Comparison of ENCODE assay signal across 27 cellular contexts in genomic region chr6:129320892-129321291, GRCh38.
"Had no signal": no experiment of that assay in that cellular context is flagged by ENCODE, and none has a peak within 500 bp of the region (broad histone marks: within the 10 kb centered on the region; RNA-seq: fewer than 3 reads in every experiment).

No MANE protein-coding gene starts in this region.

- H3K4me3 ChIP-seq: body of pancreas, MG63 had no signal

- FAIRE-seq: bronchial epithelial cell had no signal

- ATAC-seq: activated T-cell treated with anti-CD3 and anti-CD28 coated beads, Interleukin-2, amount 50 U/mL, for 72 hours; body of pancreas; T-helper 17 cell had no signal

- H3K27ac Mint-ChIP-seq: activated CD4-positive, alpha-beta memory T cell treated with anti-CD3 and anti-CD28 coated beads for 36 hours; activated CD4-positive, alpha-beta T cell treated with anti-CD3 and anti-CD28 coated beads, Interleukin-2, amount 10 ng/mL, durations not matched to agents 24 days and 14 days; activated naive CD4-positive, alpha-beta T cell treated with anti-CD3 and anti-CD28 coated beads, Interleukin-2, amount 10 ng/mL, durations not matched to agents 7 days and 5 days; activated naive CD8-positive, alpha-beta T cell treated with anti-CD3 and anti-CD28 coated beads, Interleukin-2, amount 10 ng/mL, durations not matched to agents 7 days and 5 days; activated T-cell treated with anti-CD3 and anti-CD28 coated beads, Interleukin-2, amount 50 U/mL, for 72 hours; activated T-helper 2 cell treated with anti-CD3 and anti-CD28 coated beads, Interferon-gamma antibody, Interleukin-2, Interleukin-4, amounts not matched to agents 10 μg/mL and 5 μg/mL and 100 μg/mL, durations not matched to agents 14 hours and 24 hours and 36 hours; T-helper 17 cell had no signal

- H3K9me3 Mint-ChIP-seq: activated CD4-positive, alpha-beta memory T cell treated with anti-CD3 and anti-CD28 coated beads for 36 hours; activated CD4-positive, alpha-beta T cell treated with anti-CD3 and anti-CD28 coated beads, Interleukin-2, amount 10 ng/mL, durations not matched to agents 24 days and 14 days; activated naive CD4-positive, alpha-beta T cell treated with anti-CD3 and anti-CD28 coated beads, Interleukin-2, amount 10 ng/mL, durations not matched to agents 7 days and 5 days; activated naive CD8-positive, alpha-beta T cell treated with anti-CD3 and anti-CD28 coated beads, Interleukin-2, amount 10 ng/mL, durations not matched to agents 7 days and 5 days; activated T-cell treated with anti-CD3 and anti-CD28 coated beads, Interleukin-2, amount 50 U/mL, for 72 hours; activated T-helper 2 cell treated with anti-CD3 and anti-CD28 coated beads, Interferon-gamma antibody, Interleukin-2, Interleukin-4, amounts not matched to agents 10 μg/mL and 5 μg/mL and 100 μg/mL, durations not matched to agents 14 hours and 24 hours and 36 hours had no signal

- H3K4me3 Mint-ChIP-seq: activated CD4-positive, alpha-beta memory T cell treated with anti-CD3 and anti-CD28 coated beads for 36 hours; activated CD4-positive, alpha-beta T cell treated with anti-CD3 and anti-CD28 coated beads, Interleukin-2, amount 10 ng/mL, durations not matched to agents 24 days and 14 days; activated naive CD4-positive, alpha-beta T cell treated with anti-CD3 and anti-CD28 coated beads, Interleukin-2, amount 10 ng/mL, durations not matched to agents 7 days and 5 days; activated naive CD8-positive, alpha-beta T cell treated with anti-CD3 and anti-CD28 coated beads, Interleukin-2, amount 10 ng/mL, durations not matched to agents 7 days and 5 days; activated T-cell treated with anti-CD3 and anti-CD28 coated beads, Interleukin-2, amount 50 U/mL, for 72 hours; T-helper 17 cell; WTC11 had no signal

- DNase-seq: activated CD4-positive, alpha-beta memory T cell treated with anti-CD3 and anti-CD28 coated beads for 36 hours; activated CD4-positive, alpha-beta T cell treated with anti-CD3 and anti-CD28 coated beads for 1 hour; activated CD4-positive, alpha-beta T cell treated with anti-CD3 and anti-CD28 coated beads, Interleukin-2, amount 10 ng/mL, durations not matched to agents 24 days and 14 days; activated gamma-delta T cell treated with Interleukin-2 at 50 U/mL for 16 hours; activated naive CD4-positive, alpha-beta T cell treated with anti-CD3 and anti-CD28 coated beads, Interleukin-2, amount 10 ng/mL, durations not matched to agents 7 days and 5 days; activated naive CD8-positive, alpha-beta T cell treated with anti-CD3 and anti-CD28 coated beads, Interleukin-2, amount 10 ng/mL, durations not matched to agents 7 days and 5 days; activated T-cell treated with anti-CD3 and anti-CD28 coated beads, Interleukin-2, amount 50 U/mL, for 72 hours; aorta; body of pancreas; central memory CD4-positive, alpha-beta T cell; MG63; MV-4-11; NCI-H1092 treated with DMSO at 0.1 percent for 48 hours; NCI-H1417 treated with DMSO at 0.1 percent for 48 hours; NCI-H1694; NCI-H2029 treated with DMSO at 0.1 percent for 48 hours; NCI-H345; NCI-H510A; NCI-H526 treated with DMSO at 0.1 percent for 48 hours; NCI-H82; NK-92 treated with Interleukin-12 subunit alpha and Interleukin-12 subunit beta, amount 100 ng/mL, for 24 hours; SIG-M5; T-helper 17 cell; T-helper 9 cell had no signal

- H3K36me3 ChIP-seq: MG63 had no signal

- H3K27me3 Mint-ChIP-seq: activated CD4-positive, alpha-beta memory T cell treated with anti-CD3 and anti-CD28 coated beads for 36 hours; T-helper 17 cell had no signal

- H3K4me1 Mint-ChIP-seq: activated CD4-positive, alpha-beta T cell treated with anti-CD3 and anti-CD28 coated beads, Interleukin-2, amount 10 ng/mL, durations not matched to agents 24 days and 14 days; activated naive CD4-positive, alpha-beta T cell treated with anti-CD3 and anti-CD28 coated beads, Interleukin-2, amount 10 ng/mL, durations not matched to agents 7 days and 5 days; activated naive CD8-positive, alpha-beta T cell treated with anti-CD3 and anti-CD28 coated beads, Interleukin-2, amount 10 ng/mL, durations not matched to agents 7 days and 5 days had no signal

- H3K27ac ChIP-seq: body of pancreas had no signal

- H3K36me3 Mint-ChIP-seq: activated CD4-positive, alpha-beta memory T cell treated with anti-CD3 and anti-CD28 coated beads for 36 hours; activated naive CD4-positive, alpha-beta T cell treated with anti-CD3 and anti-CD28 coated beads, Interleukin-2, amount 10 ng/mL, durations not matched to agents 7 days and 5 days; activated naive CD8-positive, alpha-beta T cell treated with anti-CD3 and anti-CD28 coated beads, Interleukin-2, amount 10 ng/mL, durations not matched to agents 7 days and 5 days had no signal

- H3K9me3 ChIP-seq: body of pancreas, MG63 had no signal

- H3K27me3 ChIP-seq: body of pancreas, MG63 had no signal
